13 cellular contexts compared by ENCODE assay signal in the genomic region with DNA sequence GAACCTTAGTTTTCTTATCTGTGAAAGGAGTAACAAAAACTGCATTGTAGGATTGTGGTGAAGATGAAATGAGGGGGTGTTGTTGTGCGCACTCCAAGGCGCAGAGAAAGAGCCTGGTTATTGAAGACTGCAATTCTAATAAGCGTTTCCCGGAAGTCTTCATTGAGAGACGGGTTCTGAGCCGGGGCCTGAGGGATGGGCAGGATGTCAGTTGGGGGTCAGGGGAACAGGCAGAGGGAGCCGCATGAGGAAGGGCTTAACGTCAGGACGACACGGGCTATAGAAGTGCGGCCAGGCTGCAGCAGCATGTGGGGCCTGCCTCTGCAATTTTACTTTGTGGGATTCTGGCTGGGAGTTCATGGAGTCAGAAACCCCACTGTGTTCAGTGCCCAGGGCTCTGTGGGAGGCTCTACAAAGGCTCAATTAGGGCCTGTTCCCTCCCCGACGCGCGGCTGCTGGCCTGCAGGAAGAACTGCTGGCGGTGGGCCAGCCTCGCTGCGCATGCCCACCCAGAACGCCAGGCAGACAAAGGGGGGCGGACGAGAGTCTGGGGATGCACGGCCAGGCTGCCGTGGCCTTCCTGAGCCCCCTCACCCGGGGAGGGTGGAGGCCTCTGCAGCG. TPM values are rescaled to one million over a fixed set of nuclear protein-coding genes. Genes with fewer than 3 reads are reported as not detected.
DNase-seq lines count a peak whose midpoint lies in the region; ATAC-seq, FAIRE-seq and TF ChIP-seq lines count a peak whose summit lies in the region.
"Had no signal": no experiment of that assay in that cellular context is flagged by ENCODE, and none has a peak within 500 bp of the region (broad histone marks: within the 10 kb centered on the region; RNA-seq: fewer than 3 reads in every experiment).

No MANE protein-coding gene starts in this region.

- H3K4me1 Mint-ChIP-seq in activated CD8-positive, alpha-beta T cell treated with anti-CD3 and anti-CD28 coated beads for 36 hours (ENCODE audit: low read depth) = no peaks in the 10 kb centered on the region

- no peaks in the 10 kb centered on the region for H3K36me3 Mint-ChIP-seq in activated CD8-positive, alpha-beta T cell treated with anti-CD3 and anti-CD28 coated beads for 36 hours (ENCODE audit: low read depth)

- H3K4me1 ChIP-seq in heart left ventricle = peaks cover 0 to 32% (median 14%) of the 10 kb centered on the region in 12 donors

- CTCF ChIA-PET in activated CD8-positive, alpha-beta T cell treated with anti-CD3 and anti-CD28 coated beads for 36 hours (lab: Charles Lee) = no interaction called here

- H3K9me3 Mint-ChIP-seq in activated CD8-positive, alpha-beta T cell treated with anti-CD3 and anti-CD28 coated beads for 36 hours = no peaks in the 10 kb centered on the region

- no peak overlapping the region for H3K27ac Mint-ChIP-seq in activated CD8-positive, alpha-beta T cell treated with anti-CD3 and anti-CD28 coated beads for 36 hours
- H3K27ac Mint-ChIP-seq: activated naive CD8-positive, alpha-beta T cell had no signal

- whole genome bisulfite sequencing in heart left ventricle, 4 donors = 28 to 44% (median 37%) methylated on average over 16 to 25 of the region's 25 CpGs

- no peaks in the 10 kb centered on the region for H3K9me3 ChIP-seq in heart left ventricle
- H3K9me3 ChIP-seq: neutrophil had no signal

- no peak for TF ChIP-seq POLR2A in heart left ventricle (IDR thresholded peaks at IDR 0.05)

- H3K4me3 ChIP-seq in heart left ventricle = no peak overlapping the region

- FAIRE-seq in D721Med (lab: Jason Lieb, UNC) = no peak
- FAIRE-seq: TTC549 had no signal

- H3K36me3 ChIP-seq in heart left ventricle = peaks cover 0 to 27% (median 21%) of the 10 kb centered on the region in 9 donors

- H3K27ac ChIP-seq in heart left ventricle = peak overlapping the region in 11 of 12 donors; percentile 12 to 69 (median 49)
- H3K27ac ChIP-seq: neutrophil had no signal

- intact Hi-C loops in heart left ventricle (cut with DNase I) = no loop called here
- intact Hi-C loops in activated CD8-positive, alpha-beta T cell treated with anti-CD3 and anti-CD28 coated beads for 36 hours (cut with micrococcal nuclease) = no loop called here

- H3K27me3 ChIP-seq in heart left ventricle = no peaks in the 10 kb centered on the region

- no peak overlapping the region for H3K4me3 Mint-ChIP-seq in activated CD8-positive, alpha-beta T cell treated with anti-CD3 and anti-CD28 coated beads for 36 hours
- H3K4me3 Mint-ChIP-seq: activated naive CD8-positive, alpha-beta T cell had no signal

- TF ChIP-seq CTCF in heart left ventricle (IDR thresholded peaks at IDR 0.05) (no peak), D721Med (IDR thresholded peaks at IDR 0.05; ENCODE audit: insufficient read depth, missing control alignments) (no peak)
- TF ChIP-seq CTCF in activated CD8-positive, alpha-beta T cell treated with anti-CD3 and anti-CD28 coated beads for 36 hours (IDR thresholded peaks at IDR 0.05) = no peak

- POLR2A ChIA-PET in activated CD8-positive, alpha-beta T cell treated with anti-CD3 and anti-CD28 coated beads for 36 hours (lab: Charles Lee) = interaction anchor here (1.3 kb wide), 1 partner anchor 11 kb away, joined by 3 read pairs; no protein-coding TSS in a partner anchor

- H3K27me3 Mint-ChIP-seq in activated CD8-positive, alpha-beta T cell treated with anti-CD3 and anti-CD28 coated beads for 36 hours = no peaks in the 10 kb centered on the region
- H3K27me3 Mint-ChIP-seq: activated naive CD8-positive, alpha-beta T cell had no signal

- peak; percentile 73 for ATAC-seq in SK-N-SH treated with all-trans-retinoic acid at 6 μM for 48 hours
- peak; percentile 56 to 86 (median 76) for ATAC-seq in heart left ventricle
- ATAC-seq in activated CD8-positive, alpha-beta T cell treated with anti-CD3 and anti-CD28 coated beads for 36 hours = no peak
- ATAC-seq in GM18519 (IDR thresholded peaks at IDR 0.05; ENCODE audit: low FRiP score, unreplicated experiment) = no peak
- ATAC-seq in GM18870 (IDR thresholded peaks at IDR 0.05; ENCODE audit: unreplicated experiment) = no peak

- peak; percentile 92 for DNase-seq in NCI-H1092 treated with DMSO at 0.1 percent for 48 hours (lab: John Stamatoyannopoulos, UW)
- peak; percentile 72 to 83 (median 77) for DNase-seq in heart left ventricle
- DNase-seq in pons (ENCODE audit: low spot score) = peak; percentile 86
- DNase-seq in activated CD8-positive, alpha-beta T cell treated with anti-CD3 and anti-CD28 coated beads for 36 hours = no peak
- no peak for DNase-seq in D721Med (ENCODE audit: insufficient read length, low spot score)
- DNase-seq: DMS53, NCI-H1930 had no signal

TF ChIP-seq in SK-N-SH treated with all-trans-retinoic acid at 6 μM for 48 hours, 23 proteins besides CTCF, POLR2A, EP300 and RAD21:
- TF ChIP-seq, protein P1, sequence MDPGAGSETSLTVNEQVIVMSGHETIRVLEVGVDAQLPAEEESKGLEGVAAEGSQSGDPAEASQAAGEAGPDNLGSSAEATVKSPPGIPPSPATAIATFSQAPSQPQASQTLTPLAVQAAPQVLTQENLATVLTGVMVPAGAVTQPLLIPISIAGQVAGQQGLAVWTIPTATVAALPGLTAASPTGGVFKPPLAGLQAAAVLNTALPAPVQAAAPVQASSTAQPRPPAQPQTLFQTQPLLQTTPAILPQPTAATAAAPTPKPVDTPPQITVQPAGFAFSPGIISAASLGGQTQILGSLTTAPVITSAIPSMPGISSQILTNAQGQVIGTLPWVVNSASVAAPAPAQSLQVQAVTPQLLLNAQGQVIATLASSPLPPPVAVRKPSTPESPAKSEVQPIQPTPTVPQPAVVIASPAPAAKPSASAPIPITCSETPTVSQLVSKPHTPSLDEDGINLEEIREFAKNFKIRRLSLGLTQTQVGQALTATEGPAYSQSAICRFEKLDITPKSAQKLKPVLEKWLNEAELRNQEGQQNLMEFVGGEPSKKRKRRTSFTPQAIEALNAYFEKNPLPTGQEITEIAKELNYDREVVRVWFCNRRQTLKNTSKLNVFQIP (CRISPR knock-in tag; IDR thresholded peaks at IDR 0.05; ENCODE audit: borderline replicate concordance, low read depth) = no peak
- TF ChIP-seq TOX (CRISPR knock-in tag; IDR thresholded peaks at IDR 0.05; ENCODE audit: borderline replicate concordance) = no peak
- no peak for TF ChIP-seq ZFP3 (CRISPR knock-in tag; IDR thresholded peaks at IDR 0.05)
- no peak for TF ChIP-seq PPARA (CRISPR knock-in tag; IDR thresholded peaks at IDR 0.05; ENCODE audit: borderline replicate concordance)
- TF ChIP-seq ESRRG (CRISPR knock-in tag; IDR thresholded peaks at IDR 0.05) = no peak
- TF ChIP-seq ZNF70 (CRISPR knock-in tag; IDR thresholded peaks at IDR 0.05) = no peak
TF ChIP-seq in SK-N-SH treated with all-trans-retinoic acid at 6 μM for 48 hours: peak in this region for 0.

RNA-seq across cellular contexts. Expression of a gene that starts 20.7 kb away (rescaled TPM):
- total RNA-seq in heart left ventricle = 1 to 10 TPM; 1.9 to 6.1 (median 3.3) TPM
- 1 to 10 TPM; 1.8 to 3.8 TPM for polyA plus RNA-seq in heart left ventricle
- 1 to 10 TPM; 3.8 to 5.2 TPM for total RNA-seq in activated CD8-positive, alpha-beta T cell treated with anti-CD3 and anti-CD28 coated beads for 36 hours

Comparison
In these comparisons a context has a peak if more than half of its experiments do, and no peak if none do; other contexts are left out.
1. DNase-seq: peak in NCI-H1092 treated with DMSO at 0.1 percent for 48 hours (single experiment), heart left ventricle (5 of 5) and pons (single experiment); none in activated CD8-positive, alpha-beta T cell treated with anti-CD3 and anti-CD28 coated beads for 36 hours (single experiment) and D721Med (single experiment).
2. ATAC-seq: peak in SK-N-SH treated with all-trans-retinoic acid at 6 μM for 48 hours (single experiment) and heart left ventricle (4 of 4); none in activated CD8-positive, alpha-beta T cell treated with anti-CD3 and anti-CD28 coated beads for 36 hours (single experiment), GM18519 (single experiment) and GM18870 (single experiment).